1 cellular context compared by ENCODE assay signal in the genomic region with DNA sequence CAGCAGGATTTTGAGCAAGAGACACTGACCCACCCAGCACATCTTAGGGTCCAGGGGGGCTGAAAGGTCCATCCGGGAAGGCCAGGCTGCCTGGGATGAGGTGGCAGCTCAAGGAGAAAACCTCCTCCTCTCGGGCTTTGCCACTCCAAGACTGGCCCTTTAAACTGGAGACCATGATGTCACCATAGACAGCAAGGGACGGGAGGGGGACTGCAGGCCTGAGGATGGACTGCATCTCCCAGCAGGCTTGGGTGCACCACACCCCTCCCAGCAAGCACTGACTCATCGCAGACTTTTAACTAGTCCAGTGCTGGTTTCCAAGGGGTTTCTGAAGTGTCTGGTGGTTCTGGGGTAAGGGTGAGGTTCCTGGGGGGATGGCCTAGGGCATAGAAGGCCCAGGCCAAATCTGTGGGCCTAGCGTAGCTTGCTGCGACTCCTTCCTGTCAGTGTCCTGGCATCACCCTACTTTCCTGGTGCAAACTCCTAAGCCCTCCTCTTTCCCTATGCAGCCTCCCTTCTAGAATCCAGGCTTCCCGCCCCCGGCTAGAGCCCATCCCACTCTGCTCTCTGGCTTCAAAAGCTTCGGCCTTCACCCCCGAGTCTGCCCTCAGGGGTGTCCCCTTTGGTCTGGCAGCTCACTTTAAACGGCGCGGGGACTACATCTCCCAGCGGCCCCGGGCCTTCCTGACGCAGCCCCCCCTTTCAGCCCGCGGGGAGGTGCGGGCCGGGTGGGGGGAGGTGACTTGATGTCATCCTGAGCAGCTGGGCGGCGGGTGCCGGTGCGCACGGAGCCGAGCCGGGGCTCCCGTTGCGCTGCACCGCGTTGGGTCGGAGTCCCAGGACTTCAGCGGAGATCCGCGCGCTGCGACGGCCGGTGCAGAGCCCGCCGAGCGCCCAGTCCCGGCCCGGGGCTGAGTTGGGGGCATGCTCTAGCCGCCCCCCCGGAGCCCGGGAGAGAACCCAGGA.
A peak's percentile ranks its signal among the peaks of the same experiment; 100 is the strongest.
TF ChIP-seq lines count a peak whose summit lies in the region.

A gene (plus strand): TSS at position 746 of the 966 bp plus-strand sequence. CDS start 1,046 bp downstream, outside the sequence.

TF ChIP-seq in HepG2, 621 proteins besides CTCF, POLR2A, EP300 and RAD21 (continued from another document and continues in another):
- TF ChIP-seq, protein P1, sequence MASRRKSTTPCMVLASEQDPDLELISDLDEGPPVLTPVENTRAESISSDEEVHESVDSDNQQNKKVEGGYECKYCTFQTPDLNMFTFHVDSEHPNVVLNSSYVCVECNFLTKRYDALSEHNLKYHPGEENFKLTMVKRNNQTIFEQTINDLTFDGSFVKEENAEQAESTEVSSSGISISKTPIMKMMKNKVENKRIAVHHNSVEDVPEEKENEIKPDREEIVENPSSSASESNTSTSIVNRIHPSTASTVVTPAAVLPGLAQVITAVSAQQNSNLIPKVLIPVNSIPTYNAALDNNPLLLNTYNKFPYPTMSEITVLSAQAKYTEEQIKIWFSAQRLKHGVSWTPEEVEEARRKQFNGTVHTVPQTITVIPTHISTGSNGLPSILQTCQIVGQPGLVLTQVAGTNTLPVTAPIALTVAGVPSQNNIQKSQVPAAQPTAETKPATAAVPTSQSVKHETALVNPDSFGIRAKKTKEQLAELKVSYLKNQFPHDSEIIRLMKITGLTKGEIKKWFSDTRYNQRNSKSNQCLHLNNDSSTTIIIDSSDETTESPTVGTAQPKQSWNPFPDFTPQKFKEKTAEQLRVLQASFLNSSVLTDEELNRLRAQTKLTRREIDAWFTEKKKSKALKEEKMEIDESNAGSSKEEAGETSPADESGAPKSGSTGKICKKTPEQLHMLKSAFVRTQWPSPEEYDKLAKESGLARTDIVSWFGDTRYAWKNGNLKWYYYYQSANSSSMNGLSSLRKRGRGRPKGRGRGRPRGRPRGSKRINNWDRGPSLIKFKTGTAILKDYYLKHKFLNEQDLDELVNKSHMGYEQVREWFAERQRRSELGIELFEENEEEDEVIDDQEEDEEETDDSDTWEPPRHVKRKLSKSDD (CRISPR knock-in tag; IDR thresholded peaks at IDR 0.05; ENCODE audit: low read depth) = 0 out of 2 replicates have a peak, but pooled peaks have one; percentile 23
- TF ChIP-seq ZNF33B (CRISPR knock-in tag; IDR thresholded peaks at IDR 0.05) = no peak
- no peak for TF ChIP-seq KDM1A (CRISPR knock-in tag; IDR thresholded peaks at IDR 0.05)
- TF ChIP-seq KLF9 (CRISPR knock-in tag; IDR thresholded peaks at IDR 0.05; ENCODE audit: low read depth) = no peak
- 0 out of 2 replicates have a peak, but pooled peaks have one; percentile 40 for TF ChIP-seq SP2 (CRISPR knock-in tag; IDR thresholded peaks at IDR 0.05)
- TF ChIP-seq, protein P2, sequence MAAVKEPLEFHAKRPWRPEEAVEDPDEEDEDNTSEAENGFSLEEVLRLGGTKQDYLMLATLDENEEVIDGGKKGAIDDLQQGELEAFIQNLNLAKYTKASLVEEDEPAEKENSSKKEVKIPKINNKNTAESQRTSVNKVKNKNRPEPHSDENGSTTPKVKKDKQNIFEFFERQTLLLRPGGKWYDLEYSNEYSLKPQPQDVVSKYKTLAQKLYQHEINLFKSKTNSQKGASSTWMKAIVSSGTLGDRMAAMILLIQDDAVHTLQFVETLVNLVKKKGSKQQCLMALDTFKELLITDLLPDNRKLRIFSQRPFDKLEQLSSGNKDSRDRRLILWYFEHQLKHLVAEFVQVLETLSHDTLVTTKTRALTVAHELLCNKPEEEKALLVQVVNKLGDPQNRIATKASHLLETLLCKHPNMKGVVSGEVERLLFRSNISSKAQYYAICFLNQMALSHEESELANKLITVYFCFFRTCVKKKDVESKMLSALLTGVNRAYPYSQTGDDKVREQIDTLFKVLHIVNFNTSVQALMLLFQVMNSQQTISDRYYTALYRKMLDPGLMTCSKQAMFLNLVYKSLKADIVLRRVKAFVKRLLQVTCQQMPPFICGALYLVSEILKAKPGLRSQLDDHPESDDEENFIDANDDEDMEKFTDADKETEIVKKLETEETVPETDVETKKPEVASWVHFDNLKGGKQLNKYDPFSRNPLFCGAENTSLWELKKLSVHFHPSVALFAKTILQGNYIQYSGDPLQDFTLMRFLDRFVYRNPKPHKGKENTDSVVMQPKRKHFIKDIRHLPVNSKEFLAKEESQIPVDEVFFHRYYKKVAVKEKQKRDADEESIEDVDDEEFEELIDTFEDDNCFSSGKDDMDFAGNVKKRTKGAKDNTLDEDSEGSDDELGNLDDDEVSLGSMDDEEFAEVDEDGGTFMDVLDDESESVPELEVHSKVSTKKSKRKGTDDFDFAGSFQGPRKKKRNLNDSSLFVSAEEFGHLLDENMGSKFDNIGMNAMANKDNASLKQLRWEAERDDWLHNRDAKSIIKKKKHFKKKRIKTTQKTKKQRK (IDR thresholded peaks at IDR 0.05; ENCODE audit: low read length) = no peak
- TF ChIP-seq ZNF34 (CRISPR knock-in tag; IDR thresholded peaks at IDR 0.05; ENCODE audit: borderline replicate concordance) = no peak
- peak; percentile 38; the same call in 1 of the 2 replicates for TF ChIP-seq HIVEP1 (CRISPR knock-in tag; IDR thresholded peaks at IDR 0.05)
- TF ChIP-seq NAIF1 (CRISPR knock-in tag; IDR thresholded peaks at IDR 0.05; ENCODE audit: borderline replicate concordance) = 0 out of 2 replicates have a peak, but pooled peaks have one; percentile 26
- TF ChIP-seq, protein P3, sequence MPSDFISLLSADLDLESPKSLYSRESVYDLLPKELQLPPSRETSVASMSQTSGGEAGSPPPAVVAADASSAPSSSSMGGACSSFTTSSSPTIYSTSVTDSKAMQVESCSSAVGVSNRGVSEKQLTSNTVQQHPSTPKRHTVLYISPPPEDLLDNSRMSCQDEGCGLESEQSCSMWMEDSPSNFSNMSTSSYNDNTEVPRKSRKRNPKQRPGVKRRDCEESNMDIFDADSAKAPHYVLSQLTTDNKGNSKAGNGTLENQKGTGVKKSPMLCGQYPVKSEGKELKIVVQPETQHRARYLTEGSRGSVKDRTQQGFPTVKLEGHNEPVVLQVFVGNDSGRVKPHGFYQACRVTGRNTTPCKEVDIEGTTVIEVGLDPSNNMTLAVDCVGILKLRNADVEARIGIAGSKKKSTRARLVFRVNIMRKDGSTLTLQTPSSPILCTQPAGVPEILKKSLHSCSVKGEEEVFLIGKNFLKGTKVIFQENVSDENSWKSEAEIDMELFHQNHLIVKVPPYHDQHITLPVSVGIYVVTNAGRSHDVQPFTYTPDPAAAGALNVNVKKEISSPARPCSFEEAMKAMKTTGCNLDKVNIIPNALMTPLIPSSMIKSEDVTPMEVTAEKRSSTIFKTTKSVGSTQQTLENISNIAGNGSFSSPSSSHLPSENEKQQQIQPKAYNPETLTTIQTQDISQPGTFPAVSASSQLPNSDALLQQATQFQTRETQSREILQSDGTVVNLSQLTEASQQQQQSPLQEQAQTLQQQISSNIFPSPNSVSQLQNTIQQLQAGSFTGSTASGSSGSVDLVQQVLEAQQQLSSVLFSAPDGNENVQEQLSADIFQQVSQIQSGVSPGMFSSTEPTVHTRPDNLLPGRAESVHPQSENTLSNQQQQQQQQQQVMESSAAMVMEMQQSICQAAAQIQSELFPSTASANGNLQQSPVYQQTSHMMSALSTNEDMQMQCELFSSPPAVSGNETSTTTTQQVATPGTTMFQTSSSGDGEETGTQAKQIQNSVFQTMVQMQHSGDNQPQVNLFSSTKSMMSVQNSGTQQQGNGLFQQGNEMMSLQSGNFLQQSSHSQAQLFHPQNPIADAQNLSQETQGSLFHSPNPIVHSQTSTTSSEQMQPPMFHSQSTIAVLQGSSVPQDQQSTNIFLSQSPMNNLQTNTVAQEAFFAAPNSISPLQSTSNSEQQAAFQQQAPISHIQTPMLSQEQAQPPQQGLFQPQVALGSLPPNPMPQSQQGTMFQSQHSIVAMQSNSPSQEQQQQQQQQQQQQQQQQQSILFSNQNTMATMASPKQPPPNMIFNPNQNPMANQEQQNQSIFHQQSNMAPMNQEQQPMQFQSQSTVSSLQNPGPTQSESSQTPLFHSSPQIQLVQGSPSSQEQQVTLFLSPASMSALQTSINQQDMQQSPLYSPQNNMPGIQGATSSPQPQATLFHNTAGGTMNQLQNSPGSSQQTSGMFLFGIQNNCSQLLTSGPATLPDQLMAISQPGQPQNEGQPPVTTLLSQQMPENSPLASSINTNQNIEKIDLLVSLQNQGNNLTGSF (CRISPR knock-in tag; IDR thresholded peaks at IDR 0.05) = no peak
- no peak for TF ChIP-seq HES4 (CRISPR knock-in tag; IDR thresholded peaks at IDR 0.05; ENCODE audit: borderline replicate concordance)
- TF ChIP-seq MTA1 (CRISPR knock-in tag; IDR thresholded peaks at IDR 0.05; ENCODE audit: borderline replicate concordance) = no peak
- TF ChIP-seq RAD51 (IDR thresholded peaks at IDR 0.05; ENCODE audit: borderline replicate concordance) = no peak
- TF ChIP-seq SP5 (CRISPR knock-in tag; IDR thresholded peaks at IDR 0.05; ENCODE audit: borderline replicate concordance, low read depth) = 0 out of 2 replicates have a peak, but pooled peaks have one; percentile 18
- TF ChIP-seq MAF1 (CRISPR knock-in tag; IDR thresholded peaks at IDR 0.05; ENCODE audit: borderline replicate concordance) = no peak
- TF ChIP-seq ZNF432 (CRISPR knock-in tag; IDR thresholded peaks at IDR 0.05; ENCODE audit: borderline replicate concordance) = no peak
- no peak for TF ChIP-seq ZNF160 (CRISPR knock-in tag; IDR thresholded peaks at IDR 0.05)
- no peak for TF ChIP-seq DNMT1 (CRISPR knock-in tag; IDR thresholded peaks at IDR 0.05)
- no peak for TF ChIP-seq SOX13 (IDR thresholded peaks at IDR 0.05)
- peak in 1 of 2 experiments; percentile 23; a peak in 1 of 4 replicates for TF ChIP-seq SOX13 (CRISPR knock-in tag; conservative IDR thresholded peaks at IDR 0.05 in 1 of 2, IDR thresholded peaks at IDR 0.05 in 1 of 2)
- TF ChIP-seq POGZ (CRISPR knock-in tag; IDR thresholded peaks at IDR 0.05) = peak; percentile 33; the same call in 1 of the 2 replicates
- TF ChIP-seq, protein P4, sequence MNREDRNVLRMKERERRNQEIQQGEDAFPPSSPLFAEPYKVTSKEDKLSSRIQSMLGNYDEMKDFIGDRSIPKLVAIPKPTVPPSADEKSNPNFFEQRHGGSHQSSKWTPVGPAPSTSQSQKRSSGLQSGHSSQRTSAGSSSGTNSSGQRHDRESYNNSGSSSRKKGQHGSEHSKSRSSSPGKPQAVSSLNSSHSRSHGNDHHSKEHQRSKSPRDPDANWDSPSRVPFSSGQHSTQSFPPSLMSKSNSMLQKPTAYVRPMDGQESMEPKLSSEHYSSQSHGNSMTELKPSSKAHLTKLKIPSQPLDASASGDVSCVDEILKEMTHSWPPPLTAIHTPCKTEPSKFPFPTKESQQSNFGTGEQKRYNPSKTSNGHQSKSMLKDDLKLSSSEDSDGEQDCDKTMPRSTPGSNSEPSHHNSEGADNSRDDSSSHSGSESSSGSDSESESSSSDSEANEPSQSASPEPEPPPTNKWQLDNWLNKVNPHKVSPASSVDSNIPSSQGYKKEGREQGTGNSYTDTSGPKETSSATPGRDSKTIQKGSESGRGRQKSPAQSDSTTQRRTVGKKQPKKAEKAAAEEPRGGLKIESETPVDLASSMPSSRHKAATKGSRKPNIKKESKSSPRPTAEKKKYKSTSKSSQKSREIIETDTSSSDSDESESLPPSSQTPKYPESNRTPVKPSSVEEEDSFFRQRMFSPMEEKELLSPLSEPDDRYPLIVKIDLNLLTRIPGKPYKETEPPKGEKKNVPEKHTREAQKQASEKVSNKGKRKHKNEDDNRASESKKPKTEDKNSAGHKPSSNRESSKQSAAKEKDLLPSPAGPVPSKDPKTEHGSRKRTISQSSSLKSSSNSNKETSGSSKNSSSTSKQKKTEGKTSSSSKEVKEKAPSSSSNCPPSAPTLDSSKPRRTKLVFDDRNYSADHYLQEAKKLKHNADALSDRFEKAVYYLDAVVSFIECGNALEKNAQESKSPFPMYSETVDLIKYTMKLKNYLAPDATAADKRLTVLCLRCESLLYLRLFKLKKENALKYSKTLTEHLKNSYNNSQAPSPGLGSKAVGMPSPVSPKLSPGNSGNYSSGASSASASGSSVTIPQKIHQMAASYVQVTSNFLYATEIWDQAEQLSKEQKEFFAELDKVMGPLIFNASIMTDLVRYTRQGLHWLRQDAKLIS (CRISPR knock-in tag; IDR thresholded peaks at IDR 0.05) = no peak
- TF ChIP-seq ZNF124 (CRISPR knock-in tag; IDR thresholded peaks at IDR 0.05) = 0 out of 2 replicates have a peak, but pooled peaks have one; percentile 31
- TF ChIP-seq JUND (CRISPR knock-in tag; IDR thresholded peaks at IDR 0.05) = peak; percentile 98
- TF ChIP-seq, protein P5, sequence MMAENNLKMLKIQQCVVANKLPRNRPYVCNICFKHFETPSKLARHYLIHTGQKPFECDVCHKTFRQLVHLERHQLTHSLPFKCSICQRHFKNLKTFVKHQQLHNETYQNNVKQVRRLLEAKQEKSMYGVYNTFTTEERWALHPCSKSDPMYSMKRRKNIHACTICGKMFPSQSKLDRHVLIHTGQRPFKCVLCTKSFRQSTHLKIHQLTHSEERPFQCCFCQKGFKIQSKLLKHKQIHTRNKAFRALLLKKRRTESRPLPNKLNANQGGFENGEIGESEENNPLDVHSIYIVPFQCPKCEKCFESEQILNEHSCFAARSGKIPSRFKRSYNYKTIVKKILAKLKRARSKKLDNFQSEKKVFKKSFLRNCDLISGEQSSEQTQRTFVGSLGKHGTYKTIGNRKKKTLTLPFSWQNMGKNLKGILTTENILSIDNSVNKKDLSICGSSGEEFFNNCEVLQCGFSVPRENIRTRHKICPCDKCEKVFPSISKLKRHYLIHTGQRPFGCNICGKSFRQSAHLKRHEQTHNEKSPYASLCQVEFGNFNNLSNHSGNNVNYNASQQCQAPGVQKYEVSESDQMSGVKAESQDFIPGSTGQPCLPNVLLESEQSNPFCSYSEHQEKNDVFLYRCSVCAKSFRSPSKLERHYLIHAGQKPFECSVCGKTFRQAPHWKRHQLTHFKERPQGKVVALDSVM (CRISPR knock-in tag; IDR thresholded peaks at IDR 0.05) = peak; percentile 62; the same call in 1 of the 2 replicates
- TF ChIP-seq PPARG (CRISPR knock-in tag; conservative IDR thresholded peaks at IDR 0.05) = peak; percentile 15; the same call in 1 of the 2 replicates
- no peak for TF ChIP-seq PLRG1 (conservative IDR thresholded peaks at IDR 0.05)
- peak; percentile 83 for TF ChIP-seq ELF1 (CRISPR knock-in tag; IDR thresholded peaks at IDR 0.05)
- TF ChIP-seq, protein P6, sequence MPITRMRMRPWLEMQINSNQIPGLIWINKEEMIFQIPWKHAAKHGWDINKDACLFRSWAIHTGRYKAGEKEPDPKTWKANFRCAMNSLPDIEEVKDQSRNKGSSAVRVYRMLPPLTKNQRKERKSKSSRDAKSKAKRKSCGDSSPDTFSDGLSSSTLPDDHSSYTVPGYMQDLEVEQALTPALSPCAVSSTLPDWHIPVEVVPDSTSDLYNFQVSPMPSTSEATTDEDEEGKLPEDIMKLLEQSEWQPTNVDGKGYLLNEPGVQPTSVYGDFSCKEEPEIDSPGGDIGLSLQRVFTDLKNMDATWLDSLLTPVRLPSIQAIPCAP (CRISPR knock-in tag; IDR thresholded peaks at IDR 0.05; ENCODE audit: low read depth) = no peak
- TF ChIP-seq ZNF335 (CRISPR knock-in tag; IDR thresholded peaks at IDR 0.05) = no peak
- no peak for TF ChIP-seq ZNF724P (CRISPR knock-in tag; IDR thresholded peaks at IDR 0.05; ENCODE audit: borderline replicate concordance)
- TF ChIP-seq RCOR2 (CRISPR knock-in tag; IDR thresholded peaks at IDR 0.05) = no peak
- TF ChIP-seq, protein P7, sequence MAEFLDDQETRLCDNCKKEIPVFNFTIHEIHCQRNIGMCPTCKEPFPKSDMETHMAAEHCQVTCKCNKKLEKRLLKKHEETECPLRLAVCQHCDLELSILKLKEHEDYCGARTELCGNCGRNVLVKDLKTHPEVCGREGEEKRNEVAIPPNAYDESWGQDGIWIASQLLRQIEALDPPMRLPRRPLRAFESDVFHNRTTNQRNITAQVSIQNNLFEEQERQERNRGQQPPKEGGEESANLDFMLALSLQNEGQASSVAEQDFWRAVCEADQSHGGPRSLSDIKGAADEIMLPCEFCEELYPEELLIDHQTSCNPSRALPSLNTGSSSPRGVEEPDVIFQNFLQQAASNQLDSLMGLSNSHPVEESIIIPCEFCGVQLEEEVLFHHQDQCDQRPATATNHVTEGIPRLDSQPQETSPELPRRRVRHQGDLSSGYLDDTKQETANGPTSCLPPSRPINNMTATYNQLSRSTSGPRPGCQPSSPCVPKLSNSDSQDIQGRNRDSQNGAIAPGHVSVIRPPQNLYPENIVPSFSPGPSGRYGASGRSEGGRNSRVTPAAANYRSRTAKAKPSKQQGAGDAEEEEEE (CRISPR knock-in tag; IDR thresholded peaks at IDR 0.05; ENCODE audit: borderline replicate concordance) = no peak
- TF ChIP-seq ZSCAN22 (CRISPR knock-in tag; IDR thresholded peaks at IDR 0.05) = no peak
